ENCODE assay signal across 8 cellular contexts in the genomic region with DNA sequence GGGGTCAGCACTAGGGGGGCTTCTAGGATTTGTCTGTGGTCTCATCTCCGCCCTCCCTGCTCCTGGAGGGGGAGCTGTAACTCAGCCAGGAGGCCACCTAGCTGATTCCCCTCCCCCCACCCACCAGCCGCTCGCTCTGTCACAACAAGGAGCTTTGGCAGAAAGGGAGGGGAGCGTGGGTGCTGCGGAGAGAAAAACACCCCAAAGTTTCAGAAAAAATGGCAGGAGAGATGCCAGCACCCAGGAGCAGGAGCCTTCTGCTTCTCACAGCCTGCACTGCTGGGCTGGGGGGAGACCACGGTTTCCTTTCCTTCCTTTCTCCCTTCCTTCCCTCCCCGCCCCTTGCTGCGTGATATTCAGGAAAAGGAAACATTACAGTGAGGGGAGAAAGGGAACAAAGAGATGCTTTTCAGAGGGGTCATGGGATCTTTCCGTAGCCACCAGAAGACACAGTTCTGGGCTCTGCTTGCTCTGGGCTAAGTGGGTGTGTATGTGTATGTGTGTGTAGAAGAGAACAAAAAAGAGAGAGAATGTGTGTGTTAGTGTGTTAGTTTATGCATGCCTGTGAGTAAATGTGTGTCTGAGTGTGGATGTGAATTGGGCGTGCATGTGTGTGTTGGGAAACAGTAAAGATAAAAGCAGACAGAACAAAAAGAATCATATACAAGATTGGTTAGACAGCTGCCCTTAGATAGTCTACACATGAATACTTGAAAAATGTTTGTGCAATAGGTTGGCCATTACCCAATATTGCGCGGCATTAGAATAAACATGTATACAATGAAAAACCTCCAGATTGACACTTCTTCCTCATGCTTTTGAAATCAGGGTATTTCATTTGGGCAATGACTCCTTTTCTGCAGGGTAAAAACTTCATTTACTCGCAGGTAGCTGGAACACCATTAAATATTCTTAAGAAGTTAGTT. TPM values are rescaled to one million over a fixed set of nuclear protein-coding genes. Genes with fewer than 3 reads are reported as not detected.
A peak's percentile ranks its signal among the peaks of the same experiment; 100 is the strongest.
DNase-seq lines count a peak whose midpoint lies in the region; ATAC-seq and TF ChIP-seq lines count a peak whose summit lies in the region.

No MANE protein-coding gene starts in this region.

- H3K9me3 ChIP-seq in tibial nerve: no peaks in the 10 kb centered on the region

- no peaks in the 10 kb centered on the region for H3K36me3 ChIP-seq in tibial nerve

- no peaks in the 10 kb centered on the region for H3K9me3 Mint-ChIP-seq in central memory CD8-positive, alpha-beta T cell

- TF ChIP-seq CTCF in tibial nerve (IDR thresholded peaks at IDR 0.05): no peak

- H3K4me1 ChIP-seq in tibial nerve: peaks cover 0 to 29% (median 5%) of the 10 kb centered on the region in 4 donors

- H3K27me3 Mint-ChIP-seq in central memory CD8-positive, alpha-beta T cell: peaks cover 56% of the 10 kb centered on the region

- WGBS in tibial nerve, 2 donors: 27 to 30% methylated on average over 13 of the region's 13 CpGs

- peak in 1 of 2 donors; percentile 23 for TF ChIP-seq EP300 in tibial nerve (IDR thresholded peaks at IDR 0.05)

- H3K4me3 ChIP-seq in tibial nerve: peak overlapping the region in 3 of 4 donors; percentile 17 to 43 (median 41)

- ATAC-seq in central memory CD8-positive, alpha-beta T cell (replicated peaks; ENCODE audit: extremely low read depth, poor library complexity, severe bottlenecking): no peak
- ATAC-seq in GM21447 (IDR thresholded peaks at IDR 0.05; ENCODE audit: unreplicated experiment): no peak

- peaks cover 9% of the 10 kb centered on the region for H3K4me1 Mint-ChIP-seq in central memory CD8-positive, alpha-beta T cell

- H3K4me3 Mint-ChIP-seq in central memory CD8-positive, alpha-beta T cell: peak overlapping the region; percentile 16

- H3K36me3 Mint-ChIP-seq in central memory CD8-positive, alpha-beta T cell (ENCODE audit: insufficient read depth): peaks cover 1% of the 10 kb centered on the region

- peak overlapping the region; percentile 71 for H3K27ac ChIP-seq in layer of hippocampus (ENCODE audit: low read depth, low read length)
- peak overlapping the region in 3 of 4 donors; percentile 21 to 67 (median 63) for H3K27ac ChIP-seq in tibial nerve

- H3K27ac Mint-ChIP-seq in central memory CD8-positive, alpha-beta T cell (ENCODE audit: low read depth): no peak overlapping the region

- no peak for TF ChIP-seq POLR2A in tibial nerve (IDR thresholded peaks at IDR 0.05)

- H3K27me3 ChIP-seq in layer of hippocampus (ENCODE audit: control insufficient read depth, insufficient read depth, low read length): no peaks in the 10 kb centered on the region
- no peaks in the 10 kb centered on the region for H3K27me3 ChIP-seq in tibial nerve

- DNase-seq in activated CD4-positive, alpha-beta T cell treated with anti-CD3 and anti-CD28 coated beads for 48 hours: peak; percentile 17
- DNase-seq in activated CD4-positive, alpha-beta T cell treated with anti-CD3 and anti-CD28 coated beads, Interleukin-2, amount 50 U/mL, for 1 hour: no peak
- DNase-seq in central memory CD8-positive, alpha-beta T cell (ENCODE audit: low spot score in 2 of 2): no peak
- DNase-seq in tibial nerve (ENCODE audit: low spot score in 2 of 2) (no peak), NCI-H446 (lab: John Stamatoyannopoulos, UW) (no peak), kidney glomerular epithelial cell (lab: John Stamatoyannopoulos, UW) (no peak)

RNA-seq across cellular contexts. Expression of a gene that starts 36.4 kb away (rescaled TPM):
- total RNA-seq in tibial nerve: 100 to 1,000 TPM; 154 to 230 (median 201) TPM
